In genomic region chr1:248823517-248824001, GRCh38 we compare ENCODE assay signal across 9 cellular contexts. TPM values are rescaled to one million over a fixed set of nuclear protein-coding genes. Genes with fewer than 3 reads are reported as not detected.
A peak's percentile ranks its signal among the peaks of the same experiment; 100 is the strongest.
DNase-seq lines count a peak whose midpoint lies in the region; ATAC-seq and TF ChIP-seq lines count a peak whose summit lies in the region.
"Had no signal": no experiment of that assay in that cellular context is flagged by ENCODE, and none has a peak within 500 bp of the region (broad histone marks: within the 10 kb centered on the region; RNA-seq: fewer than 3 reads in every experiment).

No MANE protein-coding gene starts in this region.

- peaks cover 8% of the 10 kb centered on the region; the same call in 1 of the 2 replicates for H4K20me1 ChIP-seq in GM23338 (replicated peaks; ENCODE audit: insufficient read depth)

- H3K36me3 Mint-ChIP-seq in GM23338 (ENCODE audit: low read depth): peaks cover 36% of the 10 kb centered on the region

- H3K27ac ChIP-seq in ACC112 (ENCODE audit: low read depth, low read length): peak overlapping the region; percentile 94
- no peak overlapping the region for H3K27ac ChIP-seq in GM23338 (ENCODE audit: low read depth)
- H3K27ac ChIP-seq in angular gyrus (ENCODE audit: low read depth, low read length): peak overlapping the region; percentile 41
- no peak overlapping the region for H3K27ac ChIP-seq in caudate nucleus (ENCODE audit: low read depth, low read length)
- H3K27ac ChIP-seq: suprapubic skin had no signal

- ATAC-seq in GM23338: no peak
- ATAC-seq in GM18861 (IDR thresholded peaks at IDR 0.05; ENCODE audit: unreplicated experiment): no peak

- peaks cover 60% of the 10 kb centered on the region for H3K79me2 ChIP-seq in ACC112 (ENCODE audit: control insufficient read depth, insufficient read depth, low read length, unreplicated experiment)
- peaks cover 51% of the 10 kb centered on the region for H3K79me2 ChIP-seq in GM23338 (replicated peaks; ENCODE audit: insufficient read depth)

- no peak for TF ChIP-seq CTCF in GM23338 (conservative IDR thresholded peaks at IDR 0.05; ENCODE audit: low read depth in 2 of 2)

- H2AFZ ChIP-seq in ACC112 (ENCODE audit: low read length, unreplicated experiment) (no peak overlapping the region), GM23338 (no peak overlapping the region)

- no peaks in the 10 kb centered on the region; the same call in 1 of the 2 replicates for H3K9me2 ChIP-seq in GM23338 (ENCODE audit: insufficient read depth)

- H3K36me3 ChIP-seq in ACC112 (ENCODE audit: insufficient read depth, low read length): peaks cover 10% of the 10 kb centered on the region; the same call in 1 of the 2 replicates
- no peaks in the 10 kb centered on the region for H3K36me3 ChIP-seq in GM23338 (ENCODE audit: insufficient read depth)

- H3F3A ChIP-seq in GM23338 (replicated peaks; ENCODE audit: low read depth): no peaks in the 10 kb centered on the region

- H3K27me3 ChIP-seq in ACC112 (ENCODE audit: insufficient read depth, low read length) (no peaks in the 10 kb centered on the region), GM23338 (ENCODE audit: insufficient read depth) (no peaks in the 10 kb centered on the region)
- H3K27me3 ChIP-seq: suprapubic skin had no signal

- H3K27me3 Mint-ChIP-seq in GM23338 (ENCODE audit: insufficient read depth, low read depth, poor library complexity): peaks cover 6% of the 10 kb centered on the region

- H3K4me3 ChIP-seq in ACC112 (ENCODE audit: low read depth, low read length): peak overlapping the region; percentile 99
- no peak overlapping the region for H3K4me3 ChIP-seq in GM23338

- H3K9me3 Mint-ChIP-seq in GM23338: no peaks in the 10 kb centered on the region

- no peak overlapping the region for H3K4me2 ChIP-seq in GM23338

- peaks cover 57% of the 10 kb centered on the region for H3K4me1 ChIP-seq in ACC112 (ENCODE audit: control insufficient read depth, insufficient read depth, low read length, unreplicated experiment)
- H3K4me1 ChIP-seq in GM23338 (ENCODE audit: insufficient read depth): peaks cover 10% of the 10 kb centered on the region

- H3K4me3 Mint-ChIP-seq in GM23338: peak overlapping the region; percentile 89; the same call in 1 of the 3 replicates

- no peak overlapping the region for H3K27ac Mint-ChIP-seq in GM23338

- no peak for DNase-seq in GM23338 (ENCODE audit: low spot score)
- DNase-seq in kidney tubule cell (ENCODE audit: low spot score): peak; percentile 96
- no peak for DNase-seq in stimulated activated CD4-positive, alpha-beta T cell treated with anti-CD3 and anti-CD28 coated beads, Interleukin-15, amount 100 ng/mL, for 24 hours
- DNase-seq in DMS79 treated with DMSO at 0.1 percent for 48 hours (lab: John Stamatoyannopoulos, UW): no peak
- DNase-seq in caudate nucleus (lab: John Stamatoyannopoulos, UW): no peak

- H3K4me1 Mint-ChIP-seq in GM23338: peaks cover 35% of the 10 kb centered on the region

TF ChIP-seq in GM23338, 12 proteins besides CTCF, POLR2A, EP300 and RAD21 (continues in another document):
- no peak for TF ChIP-seq STAT1 (IDR thresholded peaks at IDR 0.05; ENCODE audit: unreplicated experiment)
- no peak for TF ChIP-seq CREB1 (CRISPR knock-in tag; IDR thresholded peaks at IDR 0.05; ENCODE audit: low read depth)
- no peak for TF ChIP-seq JUNB (IDR thresholded peaks at IDR 0.05; ENCODE audit: unreplicated experiment)
- no peak for TF ChIP-seq ZNF114 (CRISPR knock-in tag; IDR thresholded peaks at IDR 0.05)
- TF ChIP-seq EZH2phosphoT487 (IDR thresholded peaks at IDR 0.05; ENCODE audit: unreplicated experiment): no peak
- TF ChIP-seq, protein P1, sequence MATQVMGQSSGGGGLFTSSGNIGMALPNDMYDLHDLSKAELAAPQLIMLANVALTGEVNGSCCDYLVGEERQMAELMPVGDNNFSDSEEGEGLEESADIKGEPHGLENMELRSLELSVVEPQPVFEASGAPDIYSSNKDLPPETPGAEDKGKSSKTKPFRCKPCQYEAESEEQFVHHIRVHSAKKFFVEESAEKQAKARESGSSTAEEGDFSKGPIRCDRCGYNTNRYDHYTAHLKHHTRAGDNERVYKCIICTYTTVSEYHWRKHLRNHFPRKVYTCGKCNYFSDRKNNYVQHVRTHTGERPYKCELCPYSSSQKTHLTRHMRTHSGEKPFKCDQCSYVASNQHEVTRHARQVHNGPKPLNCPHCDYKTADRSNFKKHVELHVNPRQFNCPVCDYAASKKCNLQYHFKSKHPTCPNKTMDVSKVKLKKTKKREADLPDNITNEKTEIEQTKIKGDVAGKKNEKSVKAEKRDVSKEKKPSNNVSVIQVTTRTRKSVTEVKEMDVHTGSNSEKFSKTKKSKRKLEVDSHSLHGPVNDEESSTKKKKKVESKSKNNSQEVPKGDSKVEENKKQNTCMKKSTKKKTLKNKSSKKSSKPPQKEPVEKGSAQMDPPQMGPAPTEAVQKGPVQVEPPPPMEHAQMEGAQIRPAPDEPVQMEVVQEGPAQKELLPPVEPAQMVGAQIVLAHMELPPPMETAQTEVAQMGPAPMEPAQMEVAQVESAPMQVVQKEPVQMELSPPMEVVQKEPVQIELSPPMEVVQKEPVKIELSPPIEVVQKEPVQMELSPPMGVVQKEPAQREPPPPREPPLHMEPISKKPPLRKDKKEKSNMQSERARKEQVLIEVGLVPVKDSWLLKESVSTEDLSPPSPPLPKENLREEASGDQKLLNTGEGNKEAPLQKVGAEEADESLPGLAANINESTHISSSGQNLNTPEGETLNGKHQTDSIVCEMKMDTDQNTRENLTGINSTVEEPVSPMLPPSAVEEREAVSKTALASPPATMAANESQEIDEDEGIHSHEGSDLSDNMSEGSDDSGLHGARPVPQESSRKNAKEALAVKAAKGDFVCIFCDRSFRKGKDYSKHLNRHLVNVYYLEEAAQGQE (IDR thresholded peaks at IDR 0.05; ENCODE audit: unreplicated experiment): no peak
- TF ChIP-seq ZNF331 (CRISPR knock-in tag; IDR thresholded peaks at IDR 0.05; ENCODE audit: low read depth): no peak
- no peak for TF ChIP-seq POLR2AphosphoS5 (IDR thresholded peaks at IDR 0.05; ENCODE audit: low read depth)
- no peak for TF ChIP-seq ETS1 (IDR thresholded peaks at IDR 0.05)
- TF ChIP-seq EZH2 (IDR thresholded peaks at IDR 0.05; ENCODE audit: low read depth, unreplicated experiment): no peak
- TF ChIP-seq NANOG (IDR thresholded peaks at IDR 0.05; ENCODE audit: borderline replicate concordance): no peak

RNA-seq across cellular contexts. Expression of gene SH3BP5L, which starts 2.2 kb away (rescaled TPM):
- 16.8 and 26.1 TPM in 2 replicates for total RNA-seq in GM23338 (2014; rRNA removed; shearing (Covaris generic))
- polyA plus RNA-seq in GM23338 (2016; fragmentation: Nextera tagmentation; extraction: Ambion mirVana): 2.8 and 3.9 TPM in 2 replicates

RNA-seq across cellular contexts. Expression of gene ZNF672, which starts 14.5 kb away (rescaled TPM):
- total RNA-seq in GM23338 (2014; rRNA removed; shearing (Covaris generic)): 26.3 and 39.7 TPM in 2 replicates
- polyA plus RNA-seq in GM23338 (2016; fragmentation: Nextera tagmentation; extraction: Ambion mirVana): 9.0 and 10.3 TPM in 2 replicates

RNA-seq across cellular contexts. Expression of gene ZNF692, which starts 35.3 kb away (rescaled TPM):
- total RNA-seq in GM23338 (2014; rRNA removed; shearing (Covaris generic)): 34.4 and 57.1 TPM in 2 replicates
- polyA plus RNA-seq in GM23338 (2016; fragmentation: Nextera tagmentation; extraction: Ambion mirVana): 38.3 and 41.2 TPM in 2 replicates

Comparison
In these comparisons a context has a peak if more than half of its experiments do, and no peak if none do; other contexts are left out.
1. H3K27ac ChIP-seq: peak in ACC112 (single experiment) and angular gyrus (single experiment); none in GM23338 (single experiment) and caudate nucleus (single experiment).